20 cellular contexts compared by ENCODE assay signal in genomic region chr15:64859226-64859625, GRCh38. TPM values are rescaled to one million over a fixed set of nuclear protein-coding genes. Genes with fewer than 3 reads are reported as not detected.
DNase-seq lines count a peak whose midpoint lies in the region; ATAC-seq and TF ChIP-seq lines count a peak whose summit lies in the region.
"Had no signal": no experiment of that assay in that cellular context is flagged by ENCODE, and none has a peak within 500 bp of the region (broad histone marks: within the 10 kb centered on the region; RNA-seq: fewer than 3 reads in every experiment).

No MANE protein-coding gene starts in this region.

- no peaks in the 10 kb centered on the region for H3K27me3 ChIP-seq in spleen (replicated peaks in 1 of 7)

- H3K4me1 Mint-ChIP-seq in CD14-positive monocyte, result peaks cover 65% of the 10 kb centered on the region
- peaks cover 93% of the 10 kb centered on the region for H3K4me1 Mint-ChIP-seq in dendritic cell treated with granulocyte-macrophage colony-stimulating factor and Interleukin-4, amounts not matched to agents 40 ng/mL and 50 ng/mL, for 4 days (ENCODE audit: low read depth)
- peaks cover 37% of the 10 kb centered on the region for H3K4me1 Mint-ChIP-seq in activated CD4-positive, alpha-beta memory T cell treated with anti-CD3 and anti-CD28 coated beads for 36 hours (ENCODE audit: low read depth)
- H3K4me1 Mint-ChIP-seq in stimulated activated naive CD8-positive, alpha-beta T cell treated with anti-CD3 and anti-CD28 coated beads, Interleukin-15, amount 100 ng/mL, for 72 hours, result peaks cover 34% of the 10 kb centered on the region

- TF ChIP-seq CTCF in CD14-positive monocyte (IDR thresholded peaks at IDR 0.05) (no peak), spleen (IDR thresholded peaks at IDR 0.05 in 8 of 11, conservative IDR thresholded peaks at IDR 0.05 in 3 of 11) (no peak)

- no peak overlapping the region for H3K4me3 ChIP-seq in spleen
- H3K4me3 ChIP-seq: A549, GM12878, HAP-1, K562 had no signal

- TF ChIP-seq POLR2A in spleen (IDR thresholded peaks at IDR 0.05), result no peak

- no peak for ATAC-seq in stimulated activated naive CD8-positive, alpha-beta T cell treated with anti-CD3 and anti-CD28 coated beads, Interleukin-15, amount 100 ng/mL, for 72 hours
- ATAC-seq: A549, GM12878, K562 had no signal

- H3K4me1 ChIP-seq in spleen, result peaks cover 64 to 100% (median 93%) of the 10 kb centered on the region in 6 donors
- H3K4me1 ChIP-seq: HAP-1 had no signal

- DNase-seq in CD14-positive monocyte (ENCODE audit: low spot score) (no peak), lung microvascular endothelial cell (ENCODE audit: low read depth in 2 of 2) (peak; percentile 53 to 79), spleen (no peak), NCI-H524 (lab: John Stamatoyannopoulos, UW) (no peak), hippocampal formation (lab: John Stamatoyannopoulos, UW) (no peak)
- no peak for DNase-seq in activated CD4-positive, alpha-beta memory T cell treated with anti-CD3 and anti-CD28 coated beads for 36 hours
- no peak for DNase-seq in stimulated activated naive CD8-positive, alpha-beta T cell treated with anti-CD3 and anti-CD28 coated beads, Interleukin-15, amount 100 ng/mL, for 72 hours
- DNase-seq: DMS 273 treated with DMSO at 0.1 percent for 48 hours; GDM1; NCI-H187; NCI-H446; NK-92 treated with Interleukin-12 subunit alpha and Interleukin-12 subunit beta, amount 100 ng/mL, for 24 hours; OCI-M1 had no signal

- H3K36me3 Mint-ChIP-seq in CD14-positive monocyte, result peaks cover 94 to 99% of the 10 kb centered on the region in 2 donors
- peaks cover 100% of the 10 kb centered on the region for H3K36me3 Mint-ChIP-seq in dendritic cell treated with granulocyte-macrophage colony-stimulating factor and Interleukin-4, amounts not matched to agents 40 ng/mL and 50 ng/mL, for 4 days (ENCODE audit: low read depth)
- peaks cover 29% of the 10 kb centered on the region for H3K36me3 Mint-ChIP-seq in activated CD4-positive, alpha-beta memory T cell treated with anti-CD3 and anti-CD28 coated beads for 36 hours

- intact Hi-C loops in CD14-positive monocyte (cut with micrococcal nuclease), result no loop called here
- intact Hi-C loops in dendritic cell treated with granulocyte-macrophage colony-stimulating factor and Interleukin-4, amounts not matched to agents 40 ng/mL and 50 ng/mL, for 4 days (cut with micrococcal nuclease), result no loop called here
- intact Hi-C loops in spleen (cut with DNase I; ENCODE audit: low total_unique reads), result no loop called here
- intact Hi-C loops in activated CD4-positive, alpha-beta memory T cell treated with anti-CD3 and anti-CD28 coated beads for 36 hours (cut with micrococcal nuclease), result no loop called here

- peaks cover 0 to 4% (median 1%) of the 10 kb centered on the region in 3 donors for H3K27me3 Mint-ChIP-seq in CD14-positive monocyte (ENCODE audit: low read depth in 3 of 3)
- H3K27me3 Mint-ChIP-seq in dendritic cell treated with granulocyte-macrophage colony-stimulating factor and Interleukin-4, amounts not matched to agents 40 ng/mL and 50 ng/mL, for 4 days, result no peaks in the 10 kb centered on the region
- H3K27me3 Mint-ChIP-seq in activated CD4-positive, alpha-beta memory T cell treated with anti-CD3 and anti-CD28 coated beads for 36 hours, result no peaks in the 10 kb centered on the region
- no peaks in the 10 kb centered on the region for H3K27me3 Mint-ChIP-seq in stimulated activated naive CD8-positive, alpha-beta T cell treated with anti-CD3 and anti-CD28 coated beads, Interleukin-15, amount 100 ng/mL, for 72 hours

- 61 to 75% (median 72%) methylated on average over 2 of the region's 2 CpGs for WGBS in spleen, 5 donors

- H3K27ac ChIP-seq in spleen, result peak overlapping the region; percentile 36 to 99 (median 81)
- H3K27ac ChIP-seq: A549, C4-2B, RWPE1 had no signal

- POLR2A ChIA-PET in activated CD4-positive, alpha-beta memory T cell treated with anti-CD3 and anti-CD28 coated beads for 36 hours (lab: Charles Lee), result no interaction called here

- CTCF ChIA-PET in activated CD4-positive, alpha-beta memory T cell treated with anti-CD3 and anti-CD28 coated beads for 36 hours (lab: Charles Lee), result no interaction called here

- peak overlapping the region in 4 of 7 donors; percentile 9 to 63 (median 21) for H3K27ac Mint-ChIP-seq in CD14-positive monocyte
- peak overlapping the region; percentile 8 for H3K27ac Mint-ChIP-seq in dendritic cell treated with granulocyte-macrophage colony-stimulating factor and Interleukin-4, amounts not matched to agents 40 ng/mL and 50 ng/mL, for 4 days
- no peak overlapping the region for H3K27ac Mint-ChIP-seq in activated CD4-positive, alpha-beta memory T cell treated with anti-CD3 and anti-CD28 coated beads for 36 hours
- H3K27ac Mint-ChIP-seq in stimulated activated naive CD8-positive, alpha-beta T cell treated with anti-CD3 and anti-CD28 coated beads, Interleukin-15, amount 100 ng/mL, for 72 hours, result no peak overlapping the region

- H3K36me3 ChIP-seq in spleen, result peaks cover 4 to 100% (median 82%) of the 10 kb centered on the region in 6 donors

- H3K4me3 Mint-ChIP-seq in CD14-positive monocyte, result no peak overlapping the region
- no peak overlapping the region for H3K4me3 Mint-ChIP-seq in dendritic cell treated with granulocyte-macrophage colony-stimulating factor and Interleukin-4, amounts not matched to agents 40 ng/mL and 50 ng/mL, for 4 days
- no peak overlapping the region for H3K4me3 Mint-ChIP-seq in activated CD4-positive, alpha-beta memory T cell treated with anti-CD3 and anti-CD28 coated beads for 36 hours
- no peak overlapping the region for H3K4me3 Mint-ChIP-seq in stimulated activated naive CD8-positive, alpha-beta T cell treated with anti-CD3 and anti-CD28 coated beads, Interleukin-15, amount 100 ng/mL, for 72 hours

- no peaks in the 10 kb centered on the region for H3K9me3 Mint-ChIP-seq in CD14-positive monocyte
- no peaks in the 10 kb centered on the region for H3K9me3 Mint-ChIP-seq in dendritic cell treated with granulocyte-macrophage colony-stimulating factor and Interleukin-4, amounts not matched to agents 40 ng/mL and 50 ng/mL, for 4 days
- H3K9me3 Mint-ChIP-seq in activated CD4-positive, alpha-beta memory T cell treated with anti-CD3 and anti-CD28 coated beads for 36 hours, result no peaks in the 10 kb centered on the region
- no peaks in the 10 kb centered on the region for H3K9me3 Mint-ChIP-seq in stimulated activated naive CD8-positive, alpha-beta T cell treated with anti-CD3 and anti-CD28 coated beads, Interleukin-15, amount 100 ng/mL, for 72 hours

- H3K9me3 ChIP-seq in spleen, result no peaks in the 10 kb centered on the region
- H3K9me3 ChIP-seq: A549, HAP-1 had no signal

RNA-seq across cellular contexts. Expression of gene PLEKHO2, which starts 17.5 kb away (rescaled TPM):
- 10 to 100 TPM; 78.0 to 93.5 TPM for polyA plus RNA-seq in CD14-positive monocyte
- total RNA-seq in lung microvascular endothelial cell, result 47.1 and 62.7 TPM in 2 replicates
- total RNA-seq in spleen, result 100 to 1,000 TPM; 124 to 249 (median 156) TPM
- polyA plus RNA-seq in spleen, result 100 to 1,000 TPM in 1 of 3 donors, 10 to 100 TPM in 2; 33.9 to 130 (median 40.3) TPM
- total RNA-seq in activated CD4-positive, alpha-beta memory T cell treated with anti-CD3 and anti-CD28 coated beads for 36 hours, result 10 to 100 TPM; 15.3 to 15.6 TPM

RNA-seq across cellular contexts. Expression of gene PIF1, which starts 33.8 kb away (rescaled TPM):
- under 1 TPM in 1 of 2 donors, not detected in 1; 0.13 TPM for polyA plus RNA-seq in CD14-positive monocyte
- 1.8 and 5.4 TPM in 2 replicates for total RNA-seq in lung microvascular endothelial cell
- total RNA-seq in spleen, result 10 to 100 TPM in 1 of 7 donors, 1 to 10 TPM in 6; 3.8 to 10.3 (median 6.6) TPM
- 1 to 10 TPM; 5.9 to 7.9 (median 7.7) TPM for polyA plus RNA-seq in spleen
- total RNA-seq in activated CD4-positive, alpha-beta memory T cell treated with anti-CD3 and anti-CD28 coated beads for 36 hours, result 10 to 100 TPM; 23.6 to 30.2 TPM

RNA-seq across cellular contexts. Expression of gene ANKDD1A, which starts 52.5 kb away (rescaled TPM):
- polyA plus RNA-seq in CD14-positive monocyte, result under 1 TPM; 0.49 to 0.90 TPM
- total RNA-seq in lung microvascular endothelial cell, result 3.0 and 3.7 TPM in 2 replicates
- total RNA-seq in spleen, result 10 to 100 TPM; 20.7 to 71.1 (median 48.2) TPM
- 10 to 100 TPM in 2 of 3 donors, 1 to 10 TPM in 1; 5.7 to 19.9 (median 11.7) TPM for polyA plus RNA-seq in spleen
- total RNA-seq in activated CD4-positive, alpha-beta memory T cell treated with anti-CD3 and anti-CD28 coated beads for 36 hours, result 1 to 10 TPM; 6.3 to 6.6 TPM

Comparison
In these comparisons a context has a peak if more than half of its experiments do, and no peak if none do; other contexts are left out.
1. DNase-seq: peak in lung microvascular endothelial cell (2 of 2); none in CD14-positive monocyte (single experiment), spleen (single experiment), activated CD4-positive, alpha-beta memory T cell treated with anti-CD3 and anti-CD28 coated beads for 36 hours (single experiment), stimulated activated naive CD8-positive, alpha-beta T cell treated with anti-CD3 and anti-CD28 coated beads, Interleukin-15, amount 100 ng/mL, for 72 hours (0 of 2), NCI-H524 (0 of 2) and hippocampal formation (0 of 2).
2. H3K27ac Mint-ChIP-seq: peak in CD14-positive monocyte (4 of 7) and dendritic cell treated with granulocyte-macrophage colony-stimulating factor and Interleukin-4, amounts not matched to agents 40 ng/mL and 50 ng/mL, for 4 days (single experiment); none in activated CD4-positive, alpha-beta memory T cell treated with anti-CD3 and anti-CD28 coated beads for 36 hours (single experiment) and stimulated activated naive CD8-positive, alpha-beta T cell treated with anti-CD3 and anti-CD28 coated beads, Interleukin-15, amount 100 ng/mL, for 72 hours (0 of 2).